ENCODE assay signal across 12 cellular contexts in genomic region chr2:205786976-205787375, GRCh38.
"Had no signal": no experiment of that assay in that cellular context is flagged by ENCODE, and none has a peak within 500 bp of the region (broad histone marks: within the 10 kb centered on the region; RNA-seq: fewer than 3 reads in every experiment).

No MANE protein-coding gene starts in this region.

- H3K9me3 ChIP-seq: gastrocnemius medialis, heart right ventricle, right atrium auricular region had no signal

- H3K27me3 ChIP-seq: gastrocnemius medialis, heart right ventricle, right atrium auricular region had no signal

- DNase-seq: activated CD4-positive, alpha-beta memory T cell treated with anti-CD3 and anti-CD28 coated beads for 36 hours; activated CD4-positive, alpha-beta T cell treated with anti-CD3 and anti-CD28 coated beads for 4 hours; activated T-cell treated with anti-CD3 and anti-CD28 coated beads for 4 hours; effector CD4-positive, alpha-beta T cell; gastrocnemius medialis; heart right ventricle; kidney glomerular epithelial cell; midbrain; stimulated activated naive CD8-positive, alpha-beta T cell treated with anti-CD3 and anti-CD28 coated beads, Interleukin-15, Interleukin-2, amounts not matched to agents 100 U/mL and 50 U/mL, for 24 hours had no signal

- H3K36me3 ChIP-seq: gastrocnemius medialis, right atrium auricular region had no signal

- H3K4me1 ChIP-seq: gastrocnemius medialis, right atrium auricular region had no signal

- ATAC-seq: stimulated activated naive CD8-positive, alpha-beta T cell treated with anti-CD3 and anti-CD28 coated beads, Interleukin-15, Interleukin-2, amounts not matched to agents 100 U/mL and 50 U/mL, for 24 hours; WTC11 had no signal

- H3K27ac ChIP-seq: gastrocnemius medialis, heart right ventricle, right atrium auricular region had no signal

- H3K4me3 ChIP-seq: gastrocnemius medialis, heart right ventricle, right atrium auricular region, skin epidermis had no signal
